In the genomic region with DNA sequence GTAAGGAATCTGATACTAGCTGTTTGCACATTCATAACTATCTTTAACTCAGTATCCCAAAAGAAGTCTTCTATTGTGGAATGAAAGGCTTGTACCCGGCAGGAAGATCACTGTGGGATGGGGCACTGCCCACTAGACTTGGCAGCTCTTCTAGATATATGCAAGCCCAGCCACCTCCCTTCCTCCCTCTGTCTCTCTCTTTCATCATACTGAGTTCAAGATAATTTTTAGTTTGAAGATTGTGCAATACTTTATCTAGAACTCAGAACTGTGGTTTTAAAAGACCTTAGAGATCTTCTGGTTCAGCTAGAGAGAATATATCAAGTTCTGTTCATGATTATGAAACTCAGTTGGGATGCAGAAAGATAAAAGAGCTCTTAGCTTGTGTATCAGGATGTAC, we compare ENCODE assay signal across 15 cellular contexts. TPM values are rescaled to one million over a fixed set of nuclear protein-coding genes. Genes with fewer than 3 reads are reported as not detected.
DNase-seq lines count a peak whose midpoint lies in the region; ATAC-seq and FAIRE-seq lines count a peak whose summit lies in the region.
"Had no signal": no experiment of that assay in that cellular context is flagged by ENCODE, and none has a peak within 500 bp of the region (broad histone marks: within the 10 kb centered on the region; RNA-seq: fewer than 3 reads in every experiment).

No MANE protein-coding gene starts in this region.

- peak; percentile 6 for DNase-seq in activated naive CD4-positive, alpha-beta T cell treated with anti-CD3 and anti-CD28 coated beads for 36 hours
- DNase-seq in activated naive CD4-positive, alpha-beta T cell treated with anti-CD3 and anti-CD28 coated beads, Interleukin-2, amount 50 U/mL, for 16 hours = no peak
- DNase-seq in SKM-1 (lab: John Stamatoyannopoulos, UW; ENCODE audit: unreplicated experiment) (peak; percentile 21), dedifferentiated amniotic fluid mesenchymal stem cell (ENCODE audit: extremely low spot score) (peak; percentile 59), small intestine (no peak)
- no peak for DNase-seq in stimulated activated naive CD8-positive, alpha-beta T cell treated with anti-CD3 and anti-CD28 coated beads, Interleukin-15, Interleukin-2, amounts not matched to agents 100 U/mL and 50 U/mL, for 24 hours
- DNase-seq: body of pancreas, GDM1, NCI-H1436 treated with DMSO at 0.1 percent for 48 hours, nucleus accumbens, Peyer's patch, transverse colon had no signal

- peaks cover 5% of the 10 kb centered on the region for H3K36me3 Mint-ChIP-seq in activated naive CD4-positive, alpha-beta T cell treated with anti-CD3 and anti-CD28 coated beads for 36 hours (ENCODE audit: low read depth)

- no peaks in the 10 kb centered on the region for H3K27me3 Mint-ChIP-seq in activated naive CD4-positive, alpha-beta T cell treated with anti-CD3 and anti-CD28 coated beads for 36 hours (ENCODE audit: low read depth)

- H3K27me3 ChIP-seq in small intestine (ENCODE audit: control insufficient read depth in 2 of 2, insufficient read depth in 2 of 2, low read length in 2 of 2) = no peaks in the 10 kb centered on the region
- H3K27me3 ChIP-seq: body of pancreas, Peyer's patch, transverse colon had no signal

- ATAC-seq in stimulated activated naive CD8-positive, alpha-beta T cell treated with anti-CD3 and anti-CD28 coated beads, Interleukin-15, Interleukin-2, amounts not matched to agents 100 U/mL and 50 U/mL, for 24 hours = peak; percentile 26
- ATAC-seq in GM21528 (IDR thresholded peaks at IDR 0.05; ENCODE audit: low FRiP score, unreplicated experiment) (no peak), GM21515 (IDR thresholded peaks at IDR 0.05; ENCODE audit: unreplicated experiment) (no peak)
- ATAC-seq: body of pancreas had no signal

- H3K27ac Mint-ChIP-seq in activated naive CD4-positive, alpha-beta T cell treated with anti-CD3 and anti-CD28 coated beads for 36 hours = peak overlapping the region; percentile 71

- H3K4me1 ChIP-seq in small intestine (ENCODE audit: control insufficient read depth in 2 of 2, insufficient read depth in 1 of 2, low read depth in 1 of 2, low read length in 1 of 2) = no peaks in the 10 kb centered on the region
- H3K4me1 ChIP-seq: Peyer's patch, transverse colon had no signal

- intact Hi-C loops in activated naive CD4-positive, alpha-beta T cell treated with anti-CD3 and anti-CD28 coated beads for 36 hours (cut with micrococcal nuclease) = loop anchor here (2.0 kb wide), 3 partner anchors 23 to 105 kb away; partner anchors contain the start of gene GPR34

- CTCF ChIA-PET in activated naive CD4-positive, alpha-beta T cell treated with anti-CD3 and anti-CD28 coated beads for 36 hours (lab: Charles Lee) = no interaction called here

- no peak overlapping the region for H3K27ac ChIP-seq in small intestine (ENCODE audit: low read depth in 1 of 2, low read length in 1 of 2)
- H3K27ac ChIP-seq: body of pancreas, Peyer's patch, transverse colon had no signal

- no peak overlapping the region for H3K4me3 ChIP-seq in small intestine (ENCODE audit: low read depth in 1 of 2, low read length in 2 of 2)
- H3K4me3 ChIP-seq: body of pancreas, Peyer's patch, transverse colon had no signal

- H3K4me3 Mint-ChIP-seq in activated naive CD4-positive, alpha-beta T cell treated with anti-CD3 and anti-CD28 coated beads for 36 hours = no peak overlapping the region

- peaks cover 43% of the 10 kb centered on the region for H3K4me1 Mint-ChIP-seq in activated naive CD4-positive, alpha-beta T cell treated with anti-CD3 and anti-CD28 coated beads for 36 hours (ENCODE audit: low read depth)

- H3K36me3 ChIP-seq in small intestine (ENCODE audit: control insufficient read depth in 2 of 2, insufficient read depth in 2 of 2, low read length in 2 of 2) = no peaks in the 10 kb centered on the region
- H3K36me3 ChIP-seq: Peyer's patch, transverse colon had no signal

- FAIRE-seq in small intestine (lab: Jason Lieb, UNC) = no peak

- H3K9me3 ChIP-seq in small intestine (ENCODE audit: control insufficient read depth, low read depth) = no peaks in the 10 kb centered on the region
- H3K9me3 ChIP-seq: body of pancreas, Peyer's patch, transverse colon had no signal

- 28 to 75% (median 56%) methylated on average over 1 of the region's 1 CpG for WGBS in small intestine, 3 donors

- no peaks in the 10 kb centered on the region for H3K9me3 Mint-ChIP-seq in activated naive CD4-positive, alpha-beta T cell treated with anti-CD3 and anti-CD28 coated beads for 36 hours

RNA-seq across cellular contexts. Expression of gene GPR34, which starts 22.5 kb away (rescaled TPM):
- total RNA-seq in activated naive CD4-positive, alpha-beta T cell treated with anti-CD3 and anti-CD28 coated beads for 36 hours = not detected
- 1 to 10 TPM in 2 of 3 donors, under 1 TPM in 1; 0.45 to 8.6 (median 4.9) TPM for polyA plus RNA-seq in small intestine
- total RNA-seq: epithelial cell of proximal tubule had no signal

RNA-seq across cellular contexts. Expression of gene GPR82, which starts 57.7 kb away (rescaled TPM):
- total RNA-seq in activated naive CD4-positive, alpha-beta T cell treated with anti-CD3 and anti-CD28 coated beads for 36 hours = not detected
- under 1 TPM in 2 of 3 donors, not detected in 1; 0.19 to 0.81 TPM for polyA plus RNA-seq in small intestine
- total RNA-seq: epithelial cell of proximal tubule had no signal

Comparison
In these comparisons a context has a peak if more than half of its experiments do, and no peak if none do; other contexts are left out.
1. DNase-seq: peak in activated naive CD4-positive, alpha-beta T cell treated with anti-CD3 and anti-CD28 coated beads for 36 hours (single experiment), SKM-1 (single experiment) and dedifferentiated amniotic fluid mesenchymal stem cell (single experiment); none in activated naive CD4-positive, alpha-beta T cell treated with anti-CD3 and anti-CD28 coated beads, Interleukin-2, amount 50 U/mL, for 16 hours (single experiment), stimulated activated naive CD8-positive, alpha-beta T cell treated with anti-CD3 and anti-CD28 coated beads, Interleukin-15, Interleukin-2, amounts not matched to agents 100 U/mL and 50 U/mL, for 24 hours (single experiment) and small intestine (single experiment).